1 cellular context compared by ENCODE assay signal in the genomic region with DNA sequence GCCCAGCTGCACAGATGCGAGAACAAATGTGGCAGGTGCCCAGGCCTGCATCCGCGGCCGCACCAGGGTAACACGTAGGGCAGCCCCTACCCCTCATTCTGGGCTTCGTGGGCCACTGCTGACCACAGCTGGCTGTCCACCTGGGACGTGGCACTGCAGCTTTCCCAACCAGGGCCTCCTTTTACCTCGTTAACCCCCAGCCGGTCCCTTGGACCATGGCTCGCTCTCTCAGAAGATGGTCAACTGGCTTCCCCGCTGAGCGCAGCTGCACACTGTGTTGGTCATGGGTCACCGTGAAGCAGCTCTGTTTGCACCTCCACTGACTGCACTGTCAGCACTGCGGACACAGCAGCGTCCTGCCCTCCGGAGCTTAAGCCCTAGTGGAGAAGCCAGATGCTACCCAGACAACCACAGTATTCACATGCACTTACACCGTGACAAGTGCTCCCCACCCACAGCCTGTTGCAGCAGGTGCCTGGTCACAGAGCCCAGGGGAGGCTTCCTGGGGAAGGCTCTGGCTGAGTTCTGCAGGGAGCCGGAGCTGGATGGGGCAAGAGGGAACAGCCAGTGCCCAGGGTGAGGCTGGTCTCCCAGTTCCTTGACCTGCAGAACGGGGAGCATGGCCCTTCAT.
TF ChIP-seq lines count a peak whose summit lies in the region.

No MANE protein-coding gene starts in this region.

TF ChIP-seq in IMR-90, 13 proteins besides CTCF, POLR2A, EP300 and RAD21 (continued from another document):
- TF ChIP-seq SMC3 (IDR thresholded peaks at IDR 0.05; ENCODE audit: low read depth, low read length) (no peak), CHD1 (IDR thresholded peaks at IDR 0.05; ENCODE audit: low read depth, low read length) (no peak), MAFK (IDR thresholded peaks at IDR 0.05; ENCODE audit: low read depth, low read length) (no peak), RCOR1 (IDR thresholded peaks at IDR 0.05; ENCODE audit: insufficient replicate concordance, low read length) (no peak), CEBPB (IDR thresholded peaks at IDR 0.05; ENCODE audit: low read depth, low read length) (no peak), BHLHE40 (IDR thresholded peaks at IDR 0.05; ENCODE audit: low read depth, low read length) (no peak), FOS (IDR thresholded peaks at IDR 0.05; ENCODE audit: low read depth, low read length) (no peak), RFX5 (IDR thresholded peaks at IDR 0.05; ENCODE audit: low read depth, low read length) (no peak), MXI1 (IDR thresholded peaks at IDR 0.05; ENCODE audit: borderline replicate concordance, low read depth, low read length) (no peak), NFE2L2 (IDR thresholded peaks at IDR 0.05; ENCODE audit: low read depth, low read length) (no peak), MAZ (IDR thresholded peaks at IDR 0.05; ENCODE audit: borderline replicate concordance, low read depth, low read length) (no peak)
- TF ChIP-seq, protein P1, sequence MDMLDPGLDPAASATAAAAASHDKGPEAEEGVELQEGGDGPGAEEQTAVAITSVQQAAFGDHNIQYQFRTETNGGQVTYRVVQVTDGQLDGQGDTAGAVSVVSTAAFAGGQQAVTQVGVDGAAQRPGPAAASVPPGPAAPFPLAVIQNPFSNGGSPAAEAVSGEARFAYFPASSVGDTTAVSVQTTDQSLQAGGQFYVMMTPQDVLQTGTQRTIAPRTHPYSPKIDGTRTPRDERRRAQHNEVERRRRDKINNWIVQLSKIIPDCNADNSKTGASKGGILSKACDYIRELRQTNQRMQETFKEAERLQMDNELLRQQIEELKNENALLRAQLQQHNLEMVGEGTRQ (IDR thresholded peaks at IDR 0.05; ENCODE audit: low read depth, low read length) = no peak
